Comparison of ENCODE assay signal across 27 cellular contexts in genomic region chr5:483011-483410, GRCh38.
"Had no signal": no experiment of that assay in that cellular context is flagged by ENCODE, and none has a peak within 500 bp of the region (broad histone marks: within the 10 kb centered on the region; RNA-seq: fewer than 3 reads in every experiment).

No MANE protein-coding gene starts in this region.

- H3K27me3 ChIP-seq: cardiac muscle cell had no signal

- H3K27ac ChIP-seq: ascending aorta, cardiac muscle cell, VCaP had no signal

- H3K9me3 ChIP-seq: ascending aorta had no signal

- DNase-seq: activated B cell treated with CpG ODN at 0.5 μM for 24 hours; activated CD4-positive, alpha-beta memory T cell treated with anti-CD3 and anti-CD28 coated beads for 36 hours; activated CD4-positive, alpha-beta T cell treated with anti-CD3 and anti-CD28 coated beads for 4 hours; activated CD4-positive, alpha-beta T cell treated with anti-CD3 and anti-CD28 coated beads, Interleukin-2, amount 10 ng/mL, durations not matched to agents 24 days and 14 days; activated CD4-positive, alpha-beta T cell treated with anti-CD3 and anti-CD28 coated beads, Interleukin-2, amount 50 U/mL, for 1 hour; activated CD4-positive, alpha-beta T cell treated with anti-CD3 and anti-CD28 coated beads, Interleukin-2, amount 50 U/mL, for 4 hours; activated CD4-positive, CD25-positive, alpha-beta regulatory T cell treated with anti-CD3 and anti-CD28 coated beads, Interleukin-2, amount 50 U/mL, for 72 hours; activated CD8-positive, alpha-beta memory T cell treated with anti-CD3 and anti-CD28 coated beads, Interleukin-2, amount 50 U/mL, for 4 hours; activated effector memory CD4-positive, alpha-beta T cell treated with anti-CD3 and anti-CD28 coated beads, Interleukin-2, amount 50 U/mL, for 16 hours; activated naive CD4-positive, alpha-beta T cell treated with anti-CD3 and anti-CD28 coated beads, Interleukin-2, amount 10 ng/mL, durations not matched to agents 7 days and 5 days; activated naive CD4-positive, alpha-beta T cell treated with Interleukin-2 at 50 U/mL for 16 hours; activated naive CD8-positive, alpha-beta T cell treated with anti-CD3 and anti-CD28 coated beads, Interleukin-2, amount 10 ng/mL, durations not matched to agents 7 days and 5 days; activated naive CD8-positive, alpha-beta T cell treated with anti-CD3 and anti-CD28 coated beads, Interleukin-2, amount 50 U/mL, for 24 hours; activated T-cell treated with anti-CD3 and anti-CD28 coated beads for 4 hours; activated T-cell treated with anti-CD3 and anti-CD28 coated beads, Interleukin-2, amount 50 U/mL, for 1 hour; activated T-cell treated with anti-CD3 and anti-CD28 coated beads, Interleukin-2, amount 50 U/mL, for 4 hours; activated T-cell treated with anti-CD3 and anti-CD28 coated beads, Interleukin-2, amount 50 U/mL, for 72 hours; amygdala; anterior cingulate cortex; cerebellar nuclear complex; T-helper 1 cell; T-helper 2 cell; T-helper 9 cell had no signal

- ATAC-seq: activated naive CD8-positive, alpha-beta T cell treated with anti-CD3 and anti-CD28 coated beads, Interleukin-2, amount 50 U/mL, for 24 hours; activated T-helper 17 cell treated with anti-CD3 and anti-CD28 coated beads, Interleukin-2, amount 50 U/mL, for 72 hours had no signal

- H3K4me3 ChIP-seq: ascending aorta, cardiac muscle cell had no signal

- H3K4me1 ChIP-seq: ascending aorta had no signal

- H3K36me3 ChIP-seq: ascending aorta, cardiac muscle cell had no signal
